Comparison of ENCODE assay signal across 25 cellular contexts in the genomic region with DNA sequence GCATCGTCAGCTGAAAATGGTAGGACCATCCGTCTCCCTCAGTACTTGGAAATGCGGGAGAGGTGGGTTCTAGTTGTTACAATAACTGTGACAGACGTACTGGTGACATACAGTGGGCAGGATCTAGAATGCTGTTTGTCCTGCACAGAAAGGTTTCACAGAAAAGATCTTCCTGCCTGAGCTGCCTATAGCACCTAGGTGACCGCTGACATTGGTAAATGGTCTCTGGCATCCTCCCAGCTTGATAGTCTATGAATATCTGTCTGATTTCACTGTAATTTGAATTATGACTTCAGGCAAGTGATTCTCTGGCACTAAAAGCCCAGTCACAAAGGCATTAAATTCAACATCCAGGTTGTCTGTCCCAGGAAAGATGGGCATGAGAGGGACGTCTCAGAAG.
"Had no signal": no experiment of that assay in that cellular context is flagged by ENCODE, and none has a peak within 500 bp of the region (broad histone marks: within the 10 kb centered on the region; RNA-seq: fewer than 3 reads in every experiment).

No MANE protein-coding gene starts in this region.

- H3K9ac ChIP-seq: neural progenitor cell, parathyroid adenoma had no signal

- H3K36me3 Mint-ChIP-seq: mesothelial cell of epicardium; natural killer cell treated with Interleukin-12 subunit alpha and Interleukin-12 subunit beta and Interleukin-15 and Interleukin-18, amount 100 ng/mL, for 72 hours; neural progenitor cell had no signal

- H3K4me1 Mint-ChIP-seq: mesothelial cell of epicardium; naive B cell; neural progenitor cell; stimulated activated naive CD8-positive, alpha-beta T cell treated with anti-CD3 and anti-CD28 coated beads, Interleukin-15, amount 100 ng/mL, for 72 hours had no signal

- H2AFZ ChIP-seq: hepatocyte, neural progenitor cell, parathyroid adenoma had no signal

- H3K27ac Mint-ChIP-seq: dendritic cell treated with granulocyte-macrophage colony-stimulating factor and Interleukin-4, amounts not matched to agents 40 ng/mL and 50 ng/mL, for 4 days; mesothelial cell of epicardium; naive B cell; natural killer cell treated with Interleukin-12 subunit alpha and Interleukin-12 subunit beta and Interleukin-15 and Interleukin-18, amount 100 ng/mL, for 72 hours; neural progenitor cell; progenitor cell of endocrine pancreas; stimulated activated naive CD8-positive, alpha-beta T cell treated with anti-CD3 and anti-CD28 coated beads, Interleukin-15, amount 100 ng/mL, for 72 hours had no signal

- H3K4me1 ChIP-seq: foreskin keratinocyte, gastroesophageal sphincter, heart left ventricle, neural progenitor cell, parathyroid adenoma, suprapubic skin, transverse colon, vagina had no signal

- H3K4me2 ChIP-seq: hepatocyte, neural progenitor cell, smooth muscle cell had no signal

- H3K36me3 ChIP-seq: esophagus muscularis mucosa, gastroesophageal sphincter, heart left ventricle, neural progenitor cell, suprapubic skin, transverse colon, vagina had no signal

- H3K9me3 ChIP-seq: esophagus muscularis mucosa, gastroesophageal sphincter, suprapubic skin, transverse colon, vagina had no signal

- H3K27ac ChIP-seq: esophagus muscularis mucosa, foreskin keratinocyte, gastroesophageal sphincter, heart left ventricle, hepatocyte, neural progenitor cell, parathyroid adenoma, suprapubic skin, transverse colon, vagina had no signal

- H3K4me3 ChIP-seq: esophagus muscularis mucosa, gastroesophageal sphincter, heart left ventricle, hepatocyte, mucosa of descending colon, neural progenitor cell, smooth muscle cell, suprapubic skin, transverse colon, vagina had no signal

- H3K79me2 ChIP-seq: hepatocyte, parathyroid adenoma had no signal

- H3K27me3 ChIP-seq: gastroesophageal sphincter, hepatocyte, neural progenitor cell, suprapubic skin, transverse colon, vagina had no signal

- H3K4me3 Mint-ChIP-seq: dendritic cell treated with granulocyte-macrophage colony-stimulating factor and Interleukin-4, amounts not matched to agents 40 ng/mL and 50 ng/mL, for 4 days; mesothelial cell of epicardium; naive B cell; natural killer cell treated with Interleukin-12 subunit alpha and Interleukin-12 subunit beta and Interleukin-15 and Interleukin-18, amount 100 ng/mL, for 72 hours; neural progenitor cell; stimulated activated naive CD8-positive, alpha-beta T cell treated with anti-CD3 and anti-CD28 coated beads, Interleukin-15, amount 100 ng/mL, for 72 hours had no signal

- DNase-seq: effector CD8-positive, alpha-beta T cell; foreskin keratinocyte; heart left ventricle; kidney; naive B cell; stimulated activated CD4-positive, alpha-beta T cell treated with anti-CD3 and anti-CD28 coated beads, Interleukin-12 subunit alpha, Interleukin-12 subunit beta, amount 100 ng/mL, for 4 hours; stimulated activated CD4-positive, alpha-beta T cell treated with anti-CD3 and anti-CD28 coated beads, Interleukin-1b, Interleukin-23, amount 100 ng/mL, for 48 hours; stimulated activated CD4-positive, alpha-beta T cell treated with anti-CD3 and anti-CD28 coated beads, Interleukin-4, amount 100 ng/mL, for 1 hour; stimulated activated CD8-positive, alpha-beta memory T cell treated with anti-CD3 and anti-CD28 coated beads, Interleukin-4, amount 100 ng/mL, for 48 hours; stimulated activated naive CD4-positive, alpha-beta T cell; stimulated activated naive CD8-positive, alpha-beta T cell treated with anti-CD3 and anti-CD28 coated beads, Interleukin-15, amount 100 ng/mL, for 72 hours; transverse colon had no signal

- H3K9me3 Mint-ChIP-seq: dendritic cell treated with granulocyte-macrophage colony-stimulating factor and Interleukin-4, amounts not matched to agents 40 ng/mL and 50 ng/mL, for 4 days; natural killer cell treated with Interleukin-12 subunit alpha and Interleukin-12 subunit beta and Interleukin-15 and Interleukin-18, amount 100 ng/mL, for 72 hours; stimulated activated naive CD8-positive, alpha-beta T cell treated with anti-CD3 and anti-CD28 coated beads, Interleukin-15, amount 100 ng/mL, for 72 hours had no signal

- H3K27me3 Mint-ChIP-seq: dendritic cell treated with granulocyte-macrophage colony-stimulating factor and Interleukin-4, amounts not matched to agents 40 ng/mL and 50 ng/mL, for 4 days; progenitor cell of endocrine pancreas; stimulated activated naive CD8-positive, alpha-beta T cell treated with anti-CD3 and anti-CD28 coated beads, Interleukin-15, amount 100 ng/mL, for 72 hours had no signal
